ENCODE assay signal across 22 cellular contexts in the genomic region with DNA sequence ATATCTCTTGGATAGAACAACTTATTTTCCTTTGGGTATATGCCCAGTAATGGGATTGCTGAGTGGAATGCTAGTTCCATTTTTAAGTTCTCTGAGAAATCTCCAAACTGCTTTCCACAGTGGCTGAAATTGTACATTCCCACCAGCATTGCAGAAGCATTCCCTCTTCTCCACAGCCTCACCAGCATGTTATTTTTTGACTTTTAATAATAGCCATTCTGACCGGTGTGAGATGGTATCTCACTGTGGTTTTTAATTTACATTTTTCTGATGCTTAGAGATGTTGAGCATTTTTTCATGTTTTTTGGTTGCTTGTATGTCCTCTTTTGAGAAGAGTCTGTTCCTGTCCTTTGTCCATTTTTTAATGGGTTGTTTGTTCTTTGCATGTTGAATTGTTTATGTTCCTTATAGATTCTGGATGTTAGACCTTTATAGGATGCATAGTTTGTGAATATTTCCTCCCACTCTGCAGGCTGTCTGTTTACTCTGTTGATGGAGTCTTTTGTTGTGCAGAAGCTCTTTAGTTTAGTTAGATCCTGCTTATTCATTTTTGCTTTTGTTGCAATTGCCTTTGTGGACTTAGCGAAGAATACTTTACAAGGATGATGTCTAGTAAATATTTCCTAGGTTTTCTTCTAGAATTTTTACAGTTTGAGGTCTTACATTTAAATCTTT.
"Had no signal": no experiment of that assay in that cellular context is flagged by ENCODE, and none has a peak within 500 bp of the region (broad histone marks: within the 10 kb centered on the region; RNA-seq: fewer than 3 reads in every experiment).

No MANE protein-coding gene starts in this region.

- H3K4me3 ChIP-seq: colonic mucosa, esophagus squamous epithelium, pancreas, psoas muscle, right atrium auricular region, tibial artery had no signal

- H3K27me3 Mint-ChIP-seq: activated CD4-positive, alpha-beta T cell treated with anti-CD3 and anti-CD28 coated beads, Interleukin-2, amount 10 ng/mL, durations not matched to agents 7 days and 5 days had no signal

- H3K9me3 Mint-ChIP-seq: activated naive CD4-positive, alpha-beta T cell treated with anti-CD3 and anti-CD28 coated beads, Interleukin-2, amount 50 U/mL, for 24 hours had no signal

- H3K4me1 ChIP-seq: colonic mucosa, pancreas, psoas muscle, right atrium auricular region, tibial artery had no signal

- H3K9me3 ChIP-seq: colonic mucosa, esophagus squamous epithelium, pancreas, psoas muscle, right atrium auricular region had no signal

- H3K27ac Mint-ChIP-seq: activated CD4-positive, alpha-beta T cell treated with anti-CD3 and anti-CD28 coated beads, Interleukin-2, amount 10 ng/mL, durations not matched to agents 7 days and 5 days; activated CD8-positive, alpha-beta T cell treated with anti-CD3 and anti-CD28 coated beads, Interleukin-2, amount 10 ng/mL, durations not matched to agents 7 days and 5 days; activated naive CD4-positive, alpha-beta T cell treated with anti-CD3 and anti-CD28 coated beads, Interleukin-2, amount 50 U/mL, for 24 hours; memory B cell; nephron; stimulated activated naive CD8-positive, alpha-beta T cell treated with anti-CD3 and anti-CD28 coated beads, Interleukin-15, amount 100 ng/mL, for 72 hours; T-helper 2 cell treated with Interferon-gamma antibody and Interleukin-4, amounts not matched to agents 5 μg/mL and 100 μg/mL, for 36 hours had no signal

- H3K27ac ChIP-seq: colonic mucosa, esophagus squamous epithelium, pancreas, psoas muscle, right atrium auricular region, tibial artery, VCaP had no signal

- H3K4me1 Mint-ChIP-seq: activated CD4-positive, alpha-beta T cell treated with anti-CD3 and anti-CD28 coated beads, Interleukin-2, amount 10 ng/mL, durations not matched to agents 7 days and 5 days; activated naive CD4-positive, alpha-beta T cell treated with anti-CD3 and anti-CD28 coated beads, Interleukin-2, amount 50 U/mL, for 24 hours; central memory CD8-positive, alpha-beta T cell; memory B cell; nephron; stimulated activated naive CD8-positive, alpha-beta T cell treated with anti-CD3 and anti-CD28 coated beads, Interleukin-15, amount 100 ng/mL, for 72 hours had no signal

- H3K36me3 Mint-ChIP-seq: activated naive CD4-positive, alpha-beta T cell treated with anti-CD3 and anti-CD28 coated beads, Interleukin-2, amount 50 U/mL, for 24 hours; memory B cell had no signal

- H3K27me3 ChIP-seq: colonic mucosa, esophagus squamous epithelium, pancreas, right atrium auricular region, tibial artery had no signal

- H3K36me3 ChIP-seq: colonic mucosa, esophagus squamous epithelium, pancreas, right atrium auricular region had no signal

- ATAC-seq: activated CD8-positive, alpha-beta T cell treated with anti-CD3 and anti-CD28 coated beads, Interleukin-2, amount 10 ng/mL, durations not matched to agents 7 days and 5 days; left colon; pancreas; psoas muscle; stimulated activated naive CD8-positive, alpha-beta T cell treated with anti-CD3 and anti-CD28 coated beads, Interleukin-15, amount 100 ng/mL, for 72 hours had no signal

- H3K4me3 Mint-ChIP-seq: activated CD4-positive, alpha-beta T cell treated with anti-CD3 and anti-CD28 coated beads, Interleukin-2, amount 10 ng/mL, durations not matched to agents 7 days and 5 days; activated CD8-positive, alpha-beta T cell treated with anti-CD3 and anti-CD28 coated beads, Interleukin-2, amount 10 ng/mL, durations not matched to agents 7 days and 5 days; activated naive CD4-positive, alpha-beta T cell treated with anti-CD3 and anti-CD28 coated beads, Interleukin-2, amount 50 U/mL, for 24 hours; central memory CD8-positive, alpha-beta T cell; memory B cell; nephron; stimulated activated naive CD8-positive, alpha-beta T cell treated with anti-CD3 and anti-CD28 coated beads, Interleukin-15, amount 100 ng/mL, for 72 hours; T-helper 2 cell treated with Interferon-gamma antibody and Interleukin-4, amounts not matched to agents 5 μg/mL and 100 μg/mL, for 36 hours had no signal

- DNase-seq: activated CD4-positive, alpha-beta T cell treated with anti-CD3 and anti-CD28 coated beads, Interleukin-2, amount 10 ng/mL, durations not matched to agents 7 days and 5 days; activated CD4-positive, CD25-positive, alpha-beta regulatory T cell treated with anti-CD3 and anti-CD28 coated beads, Interleukin-2, amount 50 U/mL, for 72 hours; activated CD8-positive, alpha-beta T cell treated with anti-CD3 and anti-CD28 coated beads, Interleukin-2, amount 10 ng/mL, durations not matched to agents 7 days and 5 days; activated gamma-delta T cell treated with Interleukin-2 at 50 U/mL for 16 hours; activated T-cell treated with anti-CD3 and anti-CD28 coated beads, Interleukin-2, amount 50 U/mL, for 1 hour; aorta; colonic mucosa; esophagus squamous epithelium; foreskin fibroblast; left colon; pancreas; psoas muscle; stimulated activated CD4-positive, alpha-beta T cell treated with anti-CD3 and anti-CD28 coated beads, Interleukin-4, amount 100 ng/mL, for 24 hours; stimulated activated naive CD8-positive, alpha-beta T cell treated with anti-CD3 and anti-CD28 coated beads, Interleukin-15, amount 100 ng/mL, for 72 hours; tibial artery had no signal
